In the genomic region with DNA sequence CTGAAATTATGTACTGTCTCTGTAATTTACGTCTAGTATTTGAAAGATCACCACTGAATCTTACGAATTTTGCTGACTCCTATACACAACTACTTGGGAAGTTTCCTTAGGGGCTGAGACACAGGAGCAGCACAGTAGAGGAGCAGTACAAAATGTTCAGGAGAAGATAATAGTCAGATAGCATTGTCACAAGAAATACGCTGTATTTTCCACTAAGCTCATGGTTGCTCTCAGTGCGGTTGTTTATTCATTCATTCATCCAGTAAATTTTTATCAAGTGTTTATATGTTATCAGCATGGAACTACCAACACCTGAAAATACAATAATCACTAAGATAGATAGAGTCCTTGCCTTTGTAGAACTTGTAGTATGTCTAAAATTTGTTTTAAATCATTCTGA, we compare ENCODE assay signal across 17 cellular contexts. TPM values are rescaled to one million over a fixed set of nuclear protein-coding genes. Genes with fewer than 3 reads are reported as not detected.
A peak's percentile ranks its signal among the peaks of the same experiment; 100 is the strongest.
DNase-seq lines count a peak whose midpoint lies in the region; ATAC-seq and TF ChIP-seq lines count a peak whose summit lies in the region.
"Had no signal": no experiment of that assay in that cellular context is flagged by ENCODE, and none has a peak within 500 bp of the region (broad histone marks: within the 10 kb centered on the region; RNA-seq: fewer than 3 reads in every experiment).

No MANE protein-coding gene starts in this region.

- H3K9me3 ChIP-seq in PC-9 (ENCODE audit: insufficient read depth, low read depth) (peaks cover 17% of the 10 kb centered on the region), mammary epithelial cell (replicated peaks; ENCODE audit: insufficient read depth, low read length) (peaks cover 11% of the 10 kb centered on the region), osteoblast (ENCODE audit: low read depth, low read length) (no peaks in the 10 kb centered on the region)
- H3K9me3 ChIP-seq: SK-N-SH had no signal

- H3K4me3 Mint-ChIP-seq in Calu3 (ENCODE audit: low read depth, unreplicated experiment) (peak overlapping the region; percentile 52), chondrocyte (ENCODE audit: unreplicated experiment) (no peak overlapping the region)
- H3K4me3 Mint-ChIP-seq: H9 had no signal

- DNase-seq in Calu3 (no peak), PC-9 (peak in 1 of 2 experiments; percentile 2), mammary epithelial cell (no peak), osteoblast (ENCODE audit: insufficient read length, low spot score, missing footprints) (no peak), MV-4-11 (lab: John Stamatoyannopoulos, UW) (no peak), chondrocyte (ENCODE audit: low spot score) (no peak)
- DNase-seq: H9, NCI-H1436, NCI-H2029, NCI-H2171, NCI-H446 treated with DMSO at 0.1 percent for 48 hours, SK-N-SH had no signal

- ATAC-seq in HG03565 (IDR thresholded peaks at IDR 0.05; ENCODE audit: unreplicated experiment) (no peak), HG03432 (IDR thresholded peaks at IDR 0.05; ENCODE audit: unreplicated experiment) (no peak)
- ATAC-seq: K562, Right ventricle myocardium inferior had no signal

- CTCF ChIA-PET in Calu3 (lab: Charles Lee) = no interaction called here
- CTCF ChIA-PET in PC-9 (lab: Charles Lee) = interaction anchor here (1.8 kb wide), 1 partner anchor 35 kb away, joined by 6 read pairs; a partner anchor contains a TSS
- CTCF ChIA-PET in mammary epithelial cell (lab: Charles Lee; ENCODE audit: low non-redundant PET) = no interaction called here

- H3K9ac ChIP-seq in mammary epithelial cell (ENCODE audit: insufficient read depth, low read length) = no peak overlapping the region
- H3K9ac ChIP-seq: SK-N-SH had no signal

- in situ Hi-C loops in mammary epithelial cell (cut with MboI; ENCODE audit: low sequenced_read_pairs in 2 of 2) = no loop called here

- peaks cover 25% of the 10 kb centered on the region for H3F3A ChIP-seq in PC-9 (ENCODE audit: insufficient read depth, low read depth)

- H3K27ac Mint-ChIP-seq in Calu3 (ENCODE audit: unreplicated experiment) (peak overlapping the region; percentile 93), chondrocyte (ENCODE audit: unreplicated experiment) (no peak overlapping the region)
- H3K27ac Mint-ChIP-seq: H9 had no signal

- peaks cover 55% of the 10 kb centered on the region for H3K4me1 Mint-ChIP-seq in Calu3 (ENCODE audit: low read depth, unreplicated experiment)
- H3K4me1 Mint-ChIP-seq in chondrocyte (ENCODE audit: low read depth) = peaks cover 49% of the 10 kb centered on the region

- TF ChIP-seq CTCF in Calu3 (IDR thresholded peaks at IDR 0.05; ENCODE audit: unreplicated experiment) (no peak), PC-9 (conservative IDR thresholded peaks at IDR 0.05) (no peak), mammary epithelial cell (conservative IDR thresholded peaks at IDR 0.05 in 1 of 2, IDR thresholded peaks at IDR 0.05 in 1 of 2; ENCODE audit: extremely low read depth in 1 of 2, insufficient read depth in 1 of 2, low read depth in 1 of 2, low read length in 2 of 2) (no peak), osteoblast (IDR thresholded peaks at IDR 0.05; ENCODE audit: extremely low read depth, low read depth, low read length) (no peak), chondrocyte (IDR thresholded peaks at IDR 0.05) (no peak)

- H3K27me3 Mint-ChIP-seq in Calu3 (ENCODE audit: unreplicated experiment) = no peaks in the 10 kb centered on the region
- no peaks in the 10 kb centered on the region for H3K27me3 Mint-ChIP-seq in chondrocyte (ENCODE audit: low read depth)

- peaks cover 30% of the 10 kb centered on the region for H3K4me1 ChIP-seq in PC-9 (replicated peaks; ENCODE audit: insufficient read depth)
- H3K4me1 ChIP-seq in mammary epithelial cell (ENCODE audit: insufficient read depth, low read length) = peaks cover 27% of the 10 kb centered on the region
- H3K4me1 ChIP-seq in osteoblast (ENCODE audit: insufficient read depth, low read length) = peaks cover 18% of the 10 kb centered on the region

- no peaks in the 10 kb centered on the region for H4K20me1 ChIP-seq in PC-9 (ENCODE audit: insufficient read depth)
- H4K20me1 ChIP-seq in mammary epithelial cell (ENCODE audit: insufficient read depth, low read length) = no peaks in the 10 kb centered on the region
- H4K20me1 ChIP-seq in osteoblast (ENCODE audit: insufficient read depth, low read length) = peaks cover 7% of the 10 kb centered on the region

- intact Hi-C loops in Calu3 (cut with micrococcal nuclease; ENCODE audit: unreplicated experiment) (loop anchor here (2.0 kb wide), 2 partner anchors 14 to 32 kb away; no protein-coding TSS in a partner anchor), PC-9 (cut with micrococcal nuclease; ENCODE audit: unreplicated experiment) (loop anchor here (5.0 kb wide), 1 partner anchor 1816 kb away; no protein-coding TSS in a partner anchor), mammary epithelial cell (cut with micrococcal nuclease) (loop anchor here (5.0 kb wide), 1 partner anchor 71 kb away; no protein-coding TSS in a partner anchor)

- peaks cover 21% of the 10 kb centered on the region for H3K36me3 Mint-ChIP-seq in Calu3 (ENCODE audit: insufficient read depth, unreplicated experiment)
- peaks cover 15% of the 10 kb centered on the region for H3K36me3 Mint-ChIP-seq in chondrocyte (ENCODE audit: low read depth)

- H3K36me3 ChIP-seq in PC-9 (ENCODE audit: low read depth) = peaks cover 11% of the 10 kb centered on the region; the same call in 1 of the 2 replicates
- no peaks in the 10 kb centered on the region for H3K36me3 ChIP-seq in mammary epithelial cell (ENCODE audit: insufficient read depth, low read length)
- H3K36me3 ChIP-seq in osteoblast (ENCODE audit: insufficient read depth, low read length) = peaks cover 4% of the 10 kb centered on the region

- H3K4me3 ChIP-seq in PC-9 (peak overlapping the region; percentile 40; the same call in 1 of the 2 replicates), mammary epithelial cell (replicated peaks in 1 of 3; ENCODE audit: insufficient read depth in 1 of 3, low read depth in 2 of 3, low read length in 3 of 3) (no peak overlapping the region), osteoblast (ENCODE audit: insufficient read depth, low read length) (no peak overlapping the region)
- H3K4me3 ChIP-seq: K562 had no signal

- H2AFZ ChIP-seq in PC-9 (peak overlapping the region; percentile 59; the same call in 1 of the 2 replicates), mammary epithelial cell (ENCODE audit: low read depth, low read length) (no peak overlapping the region), osteoblast (ENCODE audit: low read length) (no peak overlapping the region)

- H3K27ac ChIP-seq in PC-9 (peak overlapping the region; percentile 91), mammary epithelial cell (ENCODE audit: insufficient read depth, low read depth, low read length) (peak overlapping the region; percentile 98), osteoblast (ENCODE audit: low read depth, low read length) (peak overlapping the region; percentile 62)
- H3K27ac ChIP-seq: C4-2B had no signal

- no peaks in the 10 kb centered on the region for H3K27me3 ChIP-seq in PC-9 (ENCODE audit: insufficient read depth, low read depth)
- no peaks in the 10 kb centered on the region for H3K27me3 ChIP-seq in mammary epithelial cell (ENCODE audit: insufficient read depth, low read length)
- no peaks in the 10 kb centered on the region for H3K27me3 ChIP-seq in osteoblast (ENCODE audit: insufficient read depth, low read length)

- H3K79me2 ChIP-seq in PC-9 (ENCODE audit: low read depth) (peaks cover 6% of the 10 kb centered on the region; the same call in 1 of the 2 replicates), mammary epithelial cell (ENCODE audit: insufficient read depth, low read length) (peaks cover 51% of the 10 kb centered on the region), osteoblast (ENCODE audit: insufficient read depth, low read length) (peaks cover 83% of the 10 kb centered on the region)

- 96% methylated on average over 3 of the region's 4 CpGs for WGBS in mammary epithelial cell (ENCODE audit: low coverage, missing lambda C conversion rate)

- dilution Hi-C loops in mammary epithelial cell (cut with HindIII; ENCODE audit: low sequenced_read_pairs) = loop anchor here (5.0 kb wide), 1 partner anchor 34 kb away; a partner anchor contains a TSS

- H3K9me2 ChIP-seq in PC-9 (ENCODE audit: insufficient read depth) = no peaks in the 10 kb centered on the region
- H3K9me2 ChIP-seq: SK-N-SH had no signal

- POLR2A ChIA-PET in PC-9 (lab: Charles Lee; ENCODE audit: unreplicated experiment) = interaction anchor here (0.5 to 2.8 kb wide), 4 partner anchors 31 to 467 kb away, joined by 7 to 25 read pairs (median 10); a partner anchor contains a TSS

- BruUV-seq in Calu3 (replicated peaks; lab: Mats Ljungman, UMichigan) (no TSS peak), PC-9 (replicated peaks; lab: Mats Ljungman, UMichigan) (no TSS peak), mammary epithelial cell (replicated peaks; lab: Mats Ljungman, UMichigan) (no TSS peak)

- H3K4me2 ChIP-seq in PC-9 = peak overlapping the region; percentile 64
- H3K4me2 ChIP-seq in mammary epithelial cell (ENCODE audit: insufficient read depth, low read depth, low read length) = peak overlapping the region; percentile 84
- peak overlapping the region; percentile 24 for H3K4me2 ChIP-seq in osteoblast (ENCODE audit: insufficient read depth, low read length)
- H3K4me2 ChIP-seq: SK-N-SH had no signal

- H3K9me3 Mint-ChIP-seq in Calu3 (ENCODE audit: low read depth, unreplicated experiment) = peaks cover 4% of the 10 kb centered on the region
- H3K9me3 Mint-ChIP-seq in chondrocyte (ENCODE audit: low read depth) = peaks cover 22% of the 10 kb centered on the region

RNA-seq across cellular contexts. Expression of a gene that starts 34.5 kb away (rescaled TPM):
- total RNA-seq in Calu3 (2022) (146 and 166 TPM in 2 replicates), PC-9 (2021) (110 and 132 TPM in 2 replicates), mammary epithelial cell (10 to 100 TPM; 67.6 to 88.4 TPM), osteoblast (178 and 276 TPM in 2 replicates), chondrocyte (270 to 658 TPM (median 273 TPM) in 3 replicates)
- polyA plus RNA-seq in mammary epithelial cell = 64.0 TPM
- 83.6 TPM for polyA minus RNA-seq in mammary epithelial cell

Comparison
In these comparisons a context has a peak if more than half of its experiments do, and no peak if none do; other contexts are left out.
1. H3K4me2 ChIP-seq: peak in every context shown above with its lines; median percentile 84 in mammary epithelial cell; 64 in PC-9; 24 in osteoblast.